In the genomic region with DNA sequence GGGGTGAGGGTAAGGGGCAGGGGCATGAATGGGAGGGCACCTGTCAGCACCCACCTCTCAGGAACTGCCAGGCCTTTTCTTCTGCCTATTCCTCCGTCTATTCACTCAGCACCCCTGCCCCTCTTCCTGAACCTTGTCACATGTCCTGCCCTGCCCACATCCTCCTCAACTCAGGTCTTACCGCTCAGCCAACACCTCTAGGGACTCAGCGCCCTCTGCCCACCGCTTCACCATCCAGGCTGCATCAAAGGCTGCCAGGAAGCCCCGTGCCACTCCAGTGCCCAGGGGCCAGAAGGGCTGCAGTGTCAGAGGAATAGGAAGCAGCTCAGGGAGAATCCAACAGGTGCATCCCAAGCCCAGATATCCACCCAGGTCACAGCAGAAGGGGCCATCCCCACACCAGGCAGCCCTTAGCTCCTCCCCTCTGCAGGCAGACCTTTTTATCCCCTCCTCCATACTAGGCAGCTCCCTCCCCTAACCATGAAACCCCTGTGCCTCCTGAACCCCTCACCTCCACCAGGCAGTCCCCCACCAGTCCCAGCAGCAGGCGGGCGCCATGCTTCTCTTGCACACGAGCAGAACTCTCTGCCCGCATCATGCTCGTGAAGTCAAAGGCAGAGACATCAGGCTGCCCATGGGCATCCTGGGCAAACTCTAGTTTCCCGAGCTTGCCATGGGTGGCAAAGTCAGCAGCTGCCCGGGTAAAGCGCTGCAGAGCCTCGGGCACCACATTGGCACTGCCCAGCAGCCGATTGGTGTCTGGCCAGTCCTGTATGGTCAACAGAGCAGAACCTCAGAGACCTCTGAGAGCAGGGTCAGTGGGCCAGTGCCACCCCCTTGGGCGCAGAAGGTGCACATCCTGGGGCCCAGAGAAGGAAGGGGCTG, we compare ENCODE assay signal across 1 cellular context.
TF ChIP-seq lines count a peak whose summit lies in the region.

No MANE protein-coding gene starts in this region.

TF ChIP-seq in WTC11, 78 proteins besides CTCF, POLR2A, EP300 and RAD21 (continued from another document):
- TF ChIP-seq, protein P1, sequence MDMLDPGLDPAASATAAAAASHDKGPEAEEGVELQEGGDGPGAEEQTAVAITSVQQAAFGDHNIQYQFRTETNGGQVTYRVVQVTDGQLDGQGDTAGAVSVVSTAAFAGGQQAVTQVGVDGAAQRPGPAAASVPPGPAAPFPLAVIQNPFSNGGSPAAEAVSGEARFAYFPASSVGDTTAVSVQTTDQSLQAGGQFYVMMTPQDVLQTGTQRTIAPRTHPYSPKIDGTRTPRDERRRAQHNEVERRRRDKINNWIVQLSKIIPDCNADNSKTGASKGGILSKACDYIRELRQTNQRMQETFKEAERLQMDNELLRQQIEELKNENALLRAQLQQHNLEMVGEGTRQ (CRISPR knock-in tag; IDR thresholded peaks at IDR 0.05) = 0 out of 2 replicates have a peak, but pooled peaks have one; percentile 12
- TF ChIP-seq, protein P2, sequence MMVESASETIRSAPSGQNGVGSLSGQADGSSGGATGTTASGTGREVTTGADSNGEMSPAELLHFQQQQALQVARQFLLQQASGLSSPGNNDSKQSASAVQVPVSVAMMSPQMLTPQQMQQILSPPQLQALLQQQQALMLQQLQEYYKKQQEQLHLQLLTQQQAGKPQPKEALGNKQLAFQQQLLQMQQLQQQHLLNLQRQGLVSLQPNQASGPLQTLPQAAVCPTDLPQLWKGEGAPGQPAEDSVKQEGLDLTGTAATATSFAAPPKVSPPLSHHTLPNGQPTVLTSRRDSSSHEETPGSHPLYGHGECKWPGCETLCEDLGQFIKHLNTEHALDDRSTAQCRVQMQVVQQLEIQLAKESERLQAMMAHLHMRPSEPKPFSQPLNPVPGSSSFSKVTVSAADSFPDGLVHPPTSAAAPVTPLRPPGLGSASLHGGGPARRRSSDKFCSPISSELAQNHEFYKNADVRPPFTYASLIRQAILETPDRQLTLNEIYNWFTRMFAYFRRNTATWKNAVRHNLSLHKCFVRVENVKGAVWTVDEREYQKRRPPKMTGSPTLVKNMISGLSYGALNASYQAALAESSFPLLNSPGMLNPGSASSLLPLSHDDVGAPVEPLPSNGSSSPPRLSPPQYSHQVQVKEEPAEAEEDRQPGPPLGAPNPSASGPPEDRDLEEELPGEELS (CRISPR knock-in tag; IDR thresholded peaks at IDR 0.05) = no peak
